8 cellular contexts compared by ENCODE assay signal in genomic region chr9:5510360-5510931, GRCh38. TPM values are rescaled to one million over a fixed set of nuclear protein-coding genes. Genes with fewer than 3 reads are reported as not detected.
DNase-seq lines count a peak whose midpoint lies in the region; ATAC-seq lines count a peak whose summit lies in the region.

Gene PDCD1LG2, plus strand, starts transcription at chr9:5510531. Its CDS starts 12,016 bp downstream, at chr9:5522547.

- H3K27ac ChIP-seq in BLaER1 treated with 17β-estradiol and CSF1 and Interleukin-3, amounts not matched to agents 10 nM and 100 nM, result peak within 1 kb of the TSS in 6 of 11 experiments; percentile 9 to 72 (median 54); a peak in 10 of 22 replicates

- peaks cover 31% of the 10 kb centered on the region for H3K4me1 Mint-ChIP-seq in activated naive CD4-positive, alpha-beta T cell treated with anti-CD3 and anti-CD28 coated beads for 36 hours (ENCODE audit: low read depth)

- intact Hi-C loops in activated naive CD4-positive, alpha-beta T cell treated with anti-CD3 and anti-CD28 coated beads for 36 hours (cut with micrococcal nuclease), result loop anchor here (1.0 to 5.0 kb wide), 9 partner anchors 8 to 332 kb away; no protein-coding TSS in a partner anchor
- intact Hi-C loops in left ventricle myocardium superior (cut with micrococcal nuclease), result no loop called here

- no peaks in the 10 kb centered on the region for H3K9me3 Mint-ChIP-seq in activated naive CD4-positive, alpha-beta T cell treated with anti-CD3 and anti-CD28 coated beads for 36 hours

- H3K4me3 ChIP-seq in BLaER1 treated with 17β-estradiol and CSF1 and Interleukin-3, amounts not matched to agents 10 nM and 100 nM, result peak within 1 kb of the TSS in 3 of 10 experiments; percentile 28 to 41 (median 34); a peak in 5 of 20 replicates

- H4K20me1 ChIP-seq in BLaER1 treated with 17β-estradiol and CSF1 and Interleukin-3, amounts not matched to agents 10 nM and 100 nM, result no peaks in the 10 kb centered on the region

- H3K9me3 ChIP-seq in BLaER1 treated with 17β-estradiol and CSF1 and Interleukin-3, amounts not matched to agents 10 nM and 100 nM (replicated peaks in 1 of 11), result peaks cover 0 to 15% (median 3%) of the 10 kb centered on the region in 11 experiments; a peak in 7 of 22 replicates

- H3K36me3 ChIP-seq in BLaER1 treated with 17β-estradiol and CSF1 and Interleukin-3, amounts not matched to agents 10 nM and 100 nM, result no peaks in the 10 kb centered on the region; a peak in 1 of 22 replicates

- CTCF ChIA-PET in activated naive CD4-positive, alpha-beta T cell treated with anti-CD3 and anti-CD28 coated beads for 36 hours (lab: Charles Lee), result interaction anchor here (0.5 to 2.2 kb wide), 9 partner anchors 17 to 324 kb away, joined by 3 to 15 read pairs (median 5); partner anchors contain the start of genes CD274 and INSL6

- H3K27ac Mint-ChIP-seq in activated naive CD4-positive, alpha-beta T cell treated with anti-CD3 and anti-CD28 coated beads for 36 hours, result peak within 1 kb of the TSS; percentile 54

- H3K4me1 ChIP-seq in BLaER1 treated with 17β-estradiol and CSF1 and Interleukin-3, amounts not matched to agents 10 nM and 100 nM, result peaks cover 0 to 73% (median 16%) of the 10 kb centered on the region in 10 experiments; a peak in 13 of 20 replicates

- no peaks in the 10 kb centered on the region for H3K27me3 Mint-ChIP-seq in activated naive CD4-positive, alpha-beta T cell treated with anti-CD3 and anti-CD28 coated beads for 36 hours (ENCODE audit: low read depth)

- no peaks in the 10 kb centered on the region for H3K36me3 Mint-ChIP-seq in activated naive CD4-positive, alpha-beta T cell treated with anti-CD3 and anti-CD28 coated beads for 36 hours (ENCODE audit: low read depth)

- no peaks in the 10 kb centered on the region for H3K27me3 ChIP-seq in BLaER1 treated with 17β-estradiol and CSF1 and Interleukin-3, amounts not matched to agents 10 nM and 100 nM

- peak within 1 kb of the TSS; percentile 27 for H3K4me3 Mint-ChIP-seq in activated naive CD4-positive, alpha-beta T cell treated with anti-CD3 and anti-CD28 coated beads for 36 hours

- ATAC-seq in GM19397 (IDR thresholded peaks at IDR 0.05; ENCODE audit: unreplicated experiment) (peak; percentile 59), HG03439 (IDR thresholded peaks at IDR 0.05; ENCODE audit: unreplicated experiment) (peak; percentile 73), left ventricle myocardium superior (peak; percentile 57)

- H3K9ac ChIP-seq in BLaER1 treated with 17β-estradiol and CSF1 and Interleukin-3, amounts not matched to agents 10 nM and 100 nM, result peak within 1 kb of the TSS in 4 of 11 experiments; percentile 24 to 59 (median 57); a peak in 6 of 22 replicates

- DNase-seq in activated naive CD4-positive, alpha-beta T cell treated with anti-CD3 and anti-CD28 coated beads for 36 hours, result peak; percentile 59
- DNase-seq in left ventricle myocardium superior, result peak; percentile 43
- peak; percentile 49 to 56 for DNase-seq in stimulated activated CD4-positive, alpha-beta T cell treated with anti-CD3 and anti-CD28 coated beads, Interleukin-4, amount 100 ng/mL, for 48 hours (ENCODE audit: low read depth in 2 of 2)
- no peak for DNase-seq in GM19238 (ENCODE audit: insufficient read length, low spot score)
- DNase-seq in cortex of kidney (lab: John Stamatoyannopoulos, UW), result no peak

- H3K4me2 ChIP-seq in BLaER1 treated with 17β-estradiol and CSF1 and Interleukin-3, amounts not matched to agents 10 nM and 100 nM, result peak within 1 kb of the TSS in 7 of 11 experiments; percentile 23 to 92 (median 67); a peak in 13 of 22 replicates

RNA-seq across cellular contexts. Expression of gene PDCD1LG2, which starts in this region (rescaled TPM):
- total RNA-seq in activated naive CD4-positive, alpha-beta T cell treated with anti-CD3 and anti-CD28 coated beads for 36 hours, result under 1 TPM in 1 of 2 experiments, not detected in 1; 0.10 TPM
- total RNA-seq in left ventricle myocardium superior, result 2.3 TPM

Comparison
In these comparisons a context has a peak if more than half of its experiments do, and no peak if none do; other contexts are left out.
1. Peak in DNase-seq in activated naive CD4-positive, alpha-beta T cell treated with anti-CD3 and anti-CD28 coated beads for 36 hours; RNA of the gene not detected or under 1 TPM.
2. DNase-seq: peak in left ventricle myocardium superior (single experiment) and stimulated activated CD4-positive, alpha-beta T cell treated with anti-CD3 and anti-CD28 coated beads, Interleukin-4, amount 100 ng/mL, for 48 hours (2 of 2); none in GM19238 (single experiment) and cortex of kidney (single experiment).
3. Peak in every context shown above with its lines, with median percentiles within 50 percentile points of each other: ATAC-seq.